Comparison of ENCODE assay signal across 7 cellular contexts in genomic region chr5:34296764-34297163, GRCh38.
DNase-seq lines count a peak whose midpoint lies in the region; ATAC-seq, FAIRE-seq and TF ChIP-seq lines count a peak whose summit lies in the region.
"Not testable (repeated sequence)": the region's sequence is repeated elsewhere in the genome, so short reads cannot be mapped to it uniquely, and the experiment has no call there.

No MANE protein-coding gene starts in this region.

- 40% methylated on average over 1 of the region's 1 CpG for WGBS in HUES64
- WGBS in H1 (ENCODE audit: extremely low coverage in 1 of 2, insufficient coverage in 1 of 2, insufficient read length in 1 of 2, insufficient replicate concordance in 2 of 2, low coverage in 1 of 2, low lambda C conversion rate in 2 of 2, missing lambda C conversion rate in 1 of 2), 2 experiments: 20% methylated on average over 1 of the region's 1 CpG; no CpG with 5 or more reads in 1 of the 2 experiments
- WGBS in mesendoderm (ENCODE audit: extremely low coverage, insufficient coverage, low lambda C conversion rate): no CpG with 5 or more reads among the region's 1 CpG

- in situ Hi-C loops in HAP-1 (cut with MboI; ENCODE audit: low sequenced_read_pairs): not testable (repeated sequence)

- not testable (repeated sequence) for H3K4me3 Mint-ChIP-seq in GM23338

- not testable (repeated sequence) for H2BK20ac ChIP-seq in H1 (ENCODE audit: low read length)

- FAIRE-seq in H1 (lab: Jason Lieb, UNC): peak; percentile 72

- not testable (repeated sequence) for H2BK120ac ChIP-seq in H1 (replicated peaks; ENCODE audit: low read depth, low read length); mesendoderm (ENCODE audit: low read depth, low read length)

- not testable (repeated sequence) for H3K4me3 ChIP-seq in GM23338; HAP-1; HUES64 (ENCODE audit: low read length); H1 (ENCODE audit: extremely low read depth in 1 of 4, insufficient read depth in 2 of 4, low read depth in 3 of 4, low read length in 4 of 4); mesendoderm (ENCODE audit: low read length)
- H3K4me3 ChIP-seq in iPS-20b (ENCODE audit: low read length): 0 out of 2 replicates have a peak overlapping the region, but pooled peaks have one; percentile 9

- POLR2A ChIA-PET in H1 (lab: Charles Lee; ENCODE audit: partially characterized antibody): not testable (repeated sequence)

- not testable (repeated sequence) for H3K36me3 ChIP-seq in GM23338 (ENCODE audit: insufficient read depth); HAP-1 (replicated peaks); HUES64 (ENCODE audit: insufficient read depth, low read length); H1 (ENCODE audit: control insufficient read depth in 2 of 4, insufficient read depth in 4 of 4, low read length in 3 of 4); iPS-20b (ENCODE audit: insufficient read depth, low read depth, low read length); mesendoderm (ENCODE audit: control insufficient read depth, insufficient read depth, low read length)

- H2BK5ac ChIP-seq in H1 (ENCODE audit: low read depth, low read length); mesendoderm (ENCODE audit: low read length): not testable (repeated sequence)

- H3K27me3 Mint-ChIP-seq in GM23338 (ENCODE audit: insufficient read depth, low read depth, poor library complexity): not testable (repeated sequence)

- not testable (repeated sequence) for H3K79me1 ChIP-seq in H1 (ENCODE audit: low read depth, low read length); mesendoderm (ENCODE audit: low read length)

- H3F3A ChIP-seq in GM23338 (replicated peaks; ENCODE audit: low read depth): not testable (repeated sequence)

- not testable (repeated sequence) for H3K9me3 ChIP-seq in HAP-1; HUES64 (ENCODE audit: insufficient read depth, low read depth, low read length); H1 (ENCODE audit: insufficient read depth in 2 of 2, low read depth in 1 of 2, low read length in 1 of 2); iPS-20b (ENCODE audit: insufficient read depth, low read depth, low read length)

- H4K5ac ChIP-seq in H1 (ENCODE audit: insufficient read length, low read depth, low read length); mesendoderm (ENCODE audit: low read length): not testable (repeated sequence)

- CTCF ChIA-PET in H1 (lab: Charles Lee; ENCODE audit: partially characterized antibody): not testable (repeated sequence)

- H3K4me1 Mint-ChIP-seq in GM23338: not testable (repeated sequence)

- peak; percentile 80 for DNase-seq in GM23338 (ENCODE audit: low spot score)
- DNase-seq in HAP-1 (ENCODE audit: low spot score in 2 of 2): peak; percentile 21 to 32
- peak; percentile 38 to 50 for DNase-seq in H1 (ENCODE audit: low read depth in 1 of 2, low spot score in 2 of 2)
- peak; percentile 86 for DNase-seq in iPS DF 19.7 (ENCODE audit: low read depth, low spot score)
- DNase-seq in mesendoderm: peak; percentile 0

- H3K9ac ChIP-seq in HUES64 (ENCODE audit: low read depth, low read length); H1 (replicated peaks in 1 of 4; ENCODE audit: extremely low read depth in 1 of 4, low read depth in 3 of 4, low read length in 3 of 4); iPS-20b (ENCODE audit: low read depth, low read length); mesendoderm (ENCODE audit: low read length): not testable (repeated sequence)

- not testable (repeated sequence) for H3K4me1 ChIP-seq in GM23338 (ENCODE audit: insufficient read depth); HAP-1; HUES64 (ENCODE audit: insufficient read depth, low read length); H1 (replicated peaks in 1 of 4; ENCODE audit: control insufficient read depth in 3 of 4, insufficient read depth in 4 of 4, low read length in 3 of 4); iPS-20b (ENCODE audit: insufficient read depth, low read length); mesendoderm (ENCODE audit: control insufficient read depth, low read depth, low read length)

- not testable (repeated sequence) for TF ChIP-seq EP300 in H1 (IDR thresholded peaks at IDR 0.05; ENCODE audit: borderline replicate concordance in 1 of 2, low read depth in 2 of 2, low read length in 2 of 2)

- TF ChIP-seq CTCF in GM23338 (conservative IDR thresholded peaks at IDR 0.05; ENCODE audit: low read depth in 2 of 2); H1 (IDR thresholded peaks at IDR 0.05; ENCODE audit: control extremely low read depth in 1 of 3, insufficient read depth in 1 of 3, low read depth in 1 of 3, low read length in 3 of 3): not testable (repeated sequence)

- not testable (repeated sequence) for H3K4ac ChIP-seq in H1 (replicated peaks; ENCODE audit: insufficient read length, low read depth, low read length); mesendoderm (ENCODE audit: low read depth, low read length)

- H3K56ac ChIP-seq in H1 (replicated peaks; ENCODE audit: insufficient read length, low read depth, low read length); mesendoderm (ENCODE audit: low read length): not testable (repeated sequence)

- H3K14ac ChIP-seq in H1 (ENCODE audit: insufficient read length): not testable (repeated sequence)

- H3K79me2 ChIP-seq in GM23338 (replicated peaks; ENCODE audit: insufficient read depth); H1 (ENCODE audit: control insufficient read depth in 1 of 2, insufficient read depth in 2 of 2, low read length in 2 of 2); mesendoderm (ENCODE audit: control insufficient read depth, insufficient read depth, low read length): not testable (repeated sequence)

- peak; percentile 100 for ATAC-seq in GM23338

- H3K27me3 ChIP-seq in GM23338 (ENCODE audit: insufficient read depth); HAP-1 (ENCODE audit: low read depth); HUES64 (ENCODE audit: insufficient read depth, low read length); H1 (replicated peaks in 1 of 4; ENCODE audit: control insufficient read depth in 3 of 4, extremely low read depth in 1 of 4, insufficient read depth in 3 of 4, low read length in 3 of 4); iPS-20b (ENCODE audit: insufficient read depth, low read length); mesendoderm (ENCODE audit: insufficient read depth, low read length, poor library complexity): not testable (repeated sequence)

- H3K36me3 Mint-ChIP-seq in GM23338 (ENCODE audit: low read depth): peaks cover 25% of the 10 kb centered on the region

- H2BK12ac ChIP-seq in H1 (ENCODE audit: low read depth, low read length): 0 out of 2 replicates have a peak overlapping the region, but pooled peaks have one; percentile 27

- not testable (repeated sequence) for H3K18ac ChIP-seq in H1 (ENCODE audit: extremely low read depth, low read length); mesendoderm (ENCODE audit: low read length)

- not testable (repeated sequence) for H3K23me2 ChIP-seq in H1 (ENCODE audit: low read depth, low read length)

- H3K9me2 ChIP-seq in GM23338 (ENCODE audit: insufficient read depth): not testable (repeated sequence)

- H4K20me1 ChIP-seq in GM23338 (replicated peaks; ENCODE audit: insufficient read depth); H1 (replicated peaks in 1 of 2; ENCODE audit: control insufficient read depth in 1 of 2, insufficient read depth in 2 of 2, low read length in 2 of 2): not testable (repeated sequence)

- not testable (repeated sequence) for H2AK5ac ChIP-seq in H1 (ENCODE audit: low read depth, low read length); mesendoderm (ENCODE audit: low read length)

- peaks cover 30% of the 10 kb centered on the region for H3K9me3 Mint-ChIP-seq in GM23338

- not testable (repeated sequence) for H2AFZ ChIP-seq in GM23338; H1 (ENCODE audit: low read length)

- not testable (repeated sequence) for TF ChIP-seq RAD21 in H1 (IDR thresholded peaks at IDR 0.05 in 1 of 2, conservative IDR thresholded peaks at IDR 0.05 in 1 of 2; ENCODE audit: low read depth in 2 of 2, low read length in 2 of 2)

- H4K8ac ChIP-seq in H1 (ENCODE audit: extremely low read depth, insufficient read depth, low read length); mesendoderm (ENCODE audit: low read depth, low read length): not testable (repeated sequence)

- H4K91ac ChIP-seq in H1 (replicated peaks; ENCODE audit: insufficient read length, low read length): not testable (repeated sequence)

- H2BK15ac ChIP-seq in H1 (ENCODE audit: low read length); mesendoderm (replicated peaks; ENCODE audit: low read depth): not testable (repeated sequence)

- H3K27ac ChIP-seq in GM23338 (ENCODE audit: low read depth); H1 (ENCODE audit: low read depth, low read length); iPS-20b (ENCODE audit: low read length); mesendoderm (ENCODE audit: low read depth, low read length): not testable (repeated sequence)
- H3K27ac ChIP-seq in HUES64 (ENCODE audit: low read depth, low read length): peak overlapping the region; percentile 58; the same call in 1 of the 2 replicates

- H3K4me2 ChIP-seq in GM23338: 0 out of 2 replicates have a peak overlapping the region, but pooled peaks have one; percentile 39
- not testable (repeated sequence) for H3K4me2 ChIP-seq in H1 (ENCODE audit: insufficient read depth in 1 of 2, low read depth in 2 of 2, low read length in 2 of 2); mesendoderm (ENCODE audit: low read length)

- not testable (repeated sequence) for TF ChIP-seq POLR2A in H1 (IDR thresholded peaks at IDR 0.05; ENCODE audit: control extremely low read depth in 1 of 2, low read depth in 2 of 2, low read length in 2 of 2)

- H3K27ac Mint-ChIP-seq in GM23338: not testable (repeated sequence)

- not testable (repeated sequence) for H3K23ac ChIP-seq in H1 (ENCODE audit: insufficient read length); mesendoderm (ENCODE audit: low read length)

TF ChIP-seq in GM23338, 12 proteins besides CTCF, POLR2A, EP300 and RAD21 (continues in another document):
- peak; percentile 11; the same call in 1 of the 2 replicates for TF ChIP-seq NANOG (IDR thresholded peaks at IDR 0.05; ENCODE audit: borderline replicate concordance)

Comparison
In these comparisons a context has a peak if more than half of its experiments do, and no peak if none do; other contexts are left out.
1. DNase-seq: peak in every context shown above with its lines; median percentile 86 in iPS DF 19.7; 80 in GM23338; 44 in H1; 26 in HAP-1; 0 in mesendoderm.